ENCODE assay signal across 1 cellular context in the genomic region with DNA sequence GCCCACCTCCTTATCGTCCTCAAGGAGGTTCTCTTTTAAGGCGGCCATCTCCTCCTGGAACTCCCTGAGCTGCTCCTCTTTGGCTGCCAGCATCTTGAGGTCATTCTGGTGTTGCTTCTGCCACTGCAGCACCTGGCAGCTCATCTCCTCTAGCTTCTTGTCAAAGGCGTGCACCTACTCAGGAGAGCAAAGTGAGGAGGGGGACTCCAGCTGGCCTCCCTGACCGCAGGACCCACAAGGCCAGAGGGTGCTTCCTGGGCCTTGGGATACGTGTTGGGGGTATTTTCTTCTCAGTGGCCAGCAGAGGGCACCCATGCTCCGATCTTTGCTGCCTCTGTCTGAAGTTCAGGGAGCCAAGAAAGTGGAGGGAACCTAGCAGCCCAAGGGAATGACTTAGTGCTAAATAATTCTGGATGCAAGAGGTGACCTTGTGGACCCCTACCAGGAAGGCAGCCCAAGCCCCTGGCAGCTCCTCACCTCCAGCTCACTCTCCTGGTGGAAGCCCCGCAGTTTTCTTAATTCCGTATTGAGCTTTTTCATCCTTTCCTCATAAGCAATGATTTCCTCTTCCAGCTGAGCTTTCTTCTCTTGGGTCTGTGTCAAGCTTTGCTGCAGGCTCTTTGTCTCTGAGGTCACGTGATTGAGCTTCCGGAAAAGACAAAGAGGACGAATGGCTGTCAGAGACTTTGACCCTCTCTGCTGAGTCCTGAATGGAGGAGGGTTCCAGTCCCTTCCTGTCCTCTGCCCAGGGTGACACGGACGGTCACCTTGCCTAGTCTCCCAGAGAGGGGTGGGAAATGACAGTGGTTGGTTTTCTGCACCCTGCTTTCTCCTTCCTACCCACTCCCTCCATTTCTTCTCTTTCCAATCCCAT.
TF ChIP-seq lines count a peak whose summit lies in the region.

No MANE protein-coding gene starts in this region.

TF ChIP-seq in GM12878, 131 proteins besides CTCF, POLR2A, EP300 and RAD21 (continues in another document):
- TF ChIP-seq ZZZ3 (IDR thresholded peaks at IDR 0.05; ENCODE audit: control insufficient read depth, insufficient read length, low read depth) (no peak), FOXM1 (IDR thresholded peaks at IDR 0.05; ENCODE audit: low read depth, low read length) (no peak), MXI1 (IDR thresholded peaks at IDR 0.05; ENCODE audit: low read depth, low read length) (no peak), YY1 (IDR thresholded peaks at IDR 0.05; ENCODE audit: low read depth, low read length) (peak; percentile 23; the same call in 1 of the 2 replicates), STAT1 (conservative IDR thresholded peaks at IDR 0.05) (no peak), RFX5 (IDR thresholded peaks at IDR 0.05; ENCODE audit: low read depth, low read length) (no peak), MYB (IDR thresholded peaks at IDR 0.05; ENCODE audit: borderline replicate concordance, low read depth, low read length) (no peak), PAX8 (IDR thresholded peaks at IDR 0.05) (no peak), NR2F1 (conservative IDR thresholded peaks at IDR 0.05) (0 out of 2 replicates have a peak, but pooled peaks have one; percentile 14), FOS (IDR thresholded peaks at IDR 0.05; ENCODE audit: borderline replicate concordance, extremely low read depth, insufficient read length) (no peak), RUNX3 (IDR thresholded peaks at IDR 0.05; ENCODE audit: low read length) (peak; percentile 57), RBBP5 (conservative IDR thresholded peaks at IDR 0.05) (no peak), TCF3 (IDR thresholded peaks at IDR 0.05; ENCODE audit: borderline replicate concordance, insufficient read depth, low read depth, low read length) (no peak), EED (IDR thresholded peaks at IDR 0.05; ENCODE audit: low read depth) (0 out of 2 replicates have a peak, but pooled peaks have one; percentile 39), IKZF2 (IDR thresholded peaks at IDR 0.05) (0 out of 4 replicates have a peak, but pooled peaks of 1 of the 2 experiments have one; percentile 19), PML (IDR thresholded peaks at IDR 0.05; ENCODE audit: low read length) (no peak), ATF7 (IDR thresholded peaks at IDR 0.05; ENCODE audit: low read depth) (no peak), NFIC (IDR thresholded peaks at IDR 0.05; ENCODE audit: low read depth, low read length) (no peak), YBX1 (IDR thresholded peaks at IDR 0.05) (no peak), NRF1 (conservative IDR thresholded peaks at IDR 0.05; ENCODE audit: low read depth, low read length) (no peak), EGR1 (IDR thresholded peaks at IDR 0.05; ENCODE audit: borderline replicate concordance in 1 of 2, low read depth in 2 of 2, low read length in 2 of 2) (no peak), HDGF (IDR thresholded peaks at IDR 0.05) (0 out of 2 replicates have a peak, but pooled peaks have one; percentile 31), SP1 (IDR thresholded peaks at IDR 0.05; ENCODE audit: low read depth, low read length) (no peak), CHD2 (IDR thresholded peaks at IDR 0.05; ENCODE audit: borderline replicate concordance, low read depth, low read length) (no peak), RELA (IDR thresholded peaks at IDR 0.05; ENCODE audit: borderline replicate concordance, partially characterized antibody) (no peak), PAX5 (IDR thresholded peaks at IDR 0.05; ENCODE audit: borderline replicate concordance, low read depth, low read length) (no peak), ESRRA (IDR thresholded peaks at IDR 0.05; ENCODE audit: low read length) (no peak), POU2F2 (IDR thresholded peaks at IDR 0.05; ENCODE audit: borderline replicate concordance, low read depth, low read length) (no peak), SUPT20H (IDR thresholded peaks at IDR 0.05; ENCODE audit: borderline replicate concordance, control insufficient read depth, low read depth, low read length) (no peak), NBN (IDR thresholded peaks at IDR 0.05) (no peak), ZSCAN29 (IDR thresholded peaks at IDR 0.05) (no peak), BHLHE40 (IDR thresholded peaks at IDR 0.05; ENCODE audit: borderline replicate concordance in 1 of 2, low read depth in 2 of 2, low read length in 1 of 2) (0 out of 4 replicates have a peak, but pooled peaks of 1 of the 2 experiments have one; percentile 17), SMC3 (IDR thresholded peaks at IDR 0.05; ENCODE audit: borderline replicate concordance, low read length) (peak; percentile 83), TBL1XR1 (IDR thresholded peaks at IDR 0.05; ENCODE audit: low read depth, low read length) (no peak), KDM1A (IDR thresholded peaks at IDR 0.05; ENCODE audit: borderline replicate concordance) (no peak), CREB1 (IDR thresholded peaks at IDR 0.05; ENCODE audit: low read depth) (no peak)
- TF ChIP-seq, protein P1, sequence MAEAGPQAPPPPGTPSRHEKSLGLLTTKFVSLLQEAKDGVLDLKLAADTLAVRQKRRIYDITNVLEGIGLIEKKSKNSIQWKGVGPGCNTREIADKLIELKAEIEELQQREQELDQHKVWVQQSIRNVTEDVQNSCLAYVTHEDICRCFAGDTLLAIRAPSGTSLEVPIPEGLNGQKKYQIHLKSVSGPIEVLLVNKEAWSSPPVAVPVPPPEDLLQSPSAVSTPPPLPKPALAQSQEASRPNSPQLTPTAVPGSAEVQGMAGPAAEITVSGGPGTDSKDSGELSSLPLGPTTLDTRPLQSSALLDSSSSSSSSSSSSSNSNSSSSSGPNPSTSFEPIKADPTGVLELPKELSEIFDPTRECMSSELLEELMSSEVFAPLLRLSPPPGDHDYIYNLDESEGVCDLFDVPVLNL (IDR thresholded peaks at IDR 0.05; ENCODE audit: low read depth, low read length), result no peak
- TF ChIP-seq, protein P2, sequence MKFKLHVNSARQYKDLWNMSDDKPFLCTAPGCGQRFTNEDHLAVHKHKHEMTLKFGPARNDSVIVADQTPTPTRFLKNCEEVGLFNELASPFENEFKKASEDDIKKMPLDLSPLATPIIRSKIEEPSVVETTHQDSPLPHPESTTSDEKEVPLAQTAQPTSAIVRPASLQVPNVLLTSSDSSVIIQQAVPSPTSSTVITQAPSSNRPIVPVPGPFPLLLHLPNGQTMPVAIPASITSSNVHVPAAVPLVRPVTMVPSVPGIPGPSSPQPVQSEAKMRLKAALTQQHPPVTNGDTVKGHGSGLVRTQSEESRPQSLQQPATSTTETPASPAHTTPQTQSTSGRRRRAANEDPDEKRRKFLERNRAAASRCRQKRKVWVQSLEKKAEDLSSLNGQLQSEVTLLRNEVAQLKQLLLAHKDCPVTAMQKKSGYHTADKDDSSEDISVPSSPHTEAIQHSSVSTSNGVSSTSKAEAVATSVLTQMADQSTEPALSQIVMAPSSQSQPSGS (IDR thresholded peaks at IDR 0.05; ENCODE audit: low read length), result no peak
- TF ChIP-seq, protein P3, sequence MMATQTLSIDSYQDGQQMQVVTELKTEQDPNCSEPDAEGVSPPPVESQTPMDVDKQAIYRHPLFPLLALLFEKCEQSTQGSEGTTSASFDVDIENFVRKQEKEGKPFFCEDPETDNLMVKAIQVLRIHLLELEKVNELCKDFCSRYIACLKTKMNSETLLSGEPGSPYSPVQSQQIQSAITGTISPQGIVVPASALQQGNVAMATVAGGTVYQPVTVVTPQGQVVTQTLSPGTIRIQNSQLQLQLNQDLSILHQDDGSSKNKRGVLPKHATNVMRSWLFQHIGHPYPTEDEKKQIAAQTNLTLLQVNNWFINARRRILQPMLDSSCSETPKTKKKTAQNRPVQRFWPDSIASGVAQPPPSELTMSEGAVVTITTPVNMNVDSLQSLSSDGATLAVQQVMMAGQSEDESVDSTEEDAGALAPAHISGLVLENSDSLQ (IDR thresholded peaks at IDR 0.05), result no peak
- TF ChIP-seq, protein P4, sequence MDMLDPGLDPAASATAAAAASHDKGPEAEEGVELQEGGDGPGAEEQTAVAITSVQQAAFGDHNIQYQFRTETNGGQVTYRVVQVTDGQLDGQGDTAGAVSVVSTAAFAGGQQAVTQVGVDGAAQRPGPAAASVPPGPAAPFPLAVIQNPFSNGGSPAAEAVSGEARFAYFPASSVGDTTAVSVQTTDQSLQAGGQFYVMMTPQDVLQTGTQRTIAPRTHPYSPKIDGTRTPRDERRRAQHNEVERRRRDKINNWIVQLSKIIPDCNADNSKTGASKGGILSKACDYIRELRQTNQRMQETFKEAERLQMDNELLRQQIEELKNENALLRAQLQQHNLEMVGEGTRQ (IDR thresholded peaks at IDR 0.05; ENCODE audit: borderline replicate concordance, low read depth, low read length), result no peak
- TF ChIP-seq, protein P5, sequence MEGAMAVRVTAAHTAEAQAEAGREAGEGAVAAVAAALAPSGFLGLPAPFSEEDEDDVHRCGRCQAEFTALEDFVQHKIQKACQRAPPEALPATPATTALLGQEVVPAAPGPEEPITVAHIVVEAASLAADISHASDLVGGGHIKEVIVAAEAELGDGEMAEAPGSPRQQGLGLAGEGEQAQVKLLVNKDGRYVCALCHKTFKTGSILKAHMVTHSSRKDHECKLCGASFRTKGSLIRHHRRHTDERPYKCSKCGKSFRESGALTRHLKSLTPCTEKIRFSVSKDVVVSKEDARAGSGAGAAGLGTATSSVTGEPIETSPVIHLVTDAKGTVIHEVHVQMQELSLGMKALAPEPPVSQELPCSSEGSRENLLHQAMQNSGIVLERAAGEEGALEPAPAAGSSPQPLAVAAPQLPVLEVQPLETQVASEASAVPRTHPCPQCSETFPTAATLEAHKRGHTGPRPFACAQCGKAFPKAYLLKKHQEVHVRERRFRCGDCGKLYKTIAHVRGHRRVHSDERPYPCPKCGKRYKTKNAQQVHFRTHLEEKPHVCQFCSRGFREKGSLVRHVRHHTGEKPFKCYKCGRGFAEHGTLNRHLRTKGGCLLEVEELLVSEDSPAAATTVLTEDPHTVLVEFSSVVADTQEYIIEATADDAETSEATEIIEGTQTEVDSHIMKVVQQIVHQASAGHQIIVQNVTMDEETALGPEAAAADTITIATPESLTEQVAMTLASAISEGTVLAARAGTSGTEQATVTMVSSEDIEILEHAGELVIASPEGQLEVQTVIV (IDR thresholded peaks at IDR 0.05; ENCODE audit: borderline replicate concordance, partially characterized antibody), result no peak
- TF ChIP-seq, protein P6, sequence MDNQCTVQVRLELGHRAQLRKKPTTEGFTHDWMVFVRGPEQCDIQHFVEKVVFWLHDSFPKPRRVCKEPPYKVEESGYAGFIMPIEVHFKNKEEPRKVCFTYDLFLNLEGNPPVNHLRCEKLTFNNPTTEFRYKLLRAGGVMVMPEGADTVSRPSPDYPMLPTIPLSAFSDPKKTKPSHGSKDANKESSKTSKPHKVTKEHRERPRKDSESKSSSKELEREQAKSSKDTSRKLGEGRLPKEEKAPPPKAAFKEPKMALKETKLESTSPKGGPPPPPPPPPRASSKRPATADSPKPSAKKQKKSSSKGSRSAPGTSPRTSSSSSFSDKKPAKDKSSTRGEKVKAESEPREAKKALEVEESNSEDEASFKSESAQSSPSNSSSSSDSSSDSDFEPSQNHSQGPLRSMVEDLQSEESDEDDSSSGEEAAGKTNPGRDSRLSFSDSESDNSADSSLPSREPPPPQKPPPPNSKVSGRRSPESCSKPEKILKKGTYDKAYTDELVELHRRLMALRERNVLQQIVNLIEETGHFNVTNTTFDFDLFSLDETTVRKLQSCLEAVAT (IDR thresholded peaks at IDR 0.05), result no peak
- TF ChIP-seq, protein P7, sequence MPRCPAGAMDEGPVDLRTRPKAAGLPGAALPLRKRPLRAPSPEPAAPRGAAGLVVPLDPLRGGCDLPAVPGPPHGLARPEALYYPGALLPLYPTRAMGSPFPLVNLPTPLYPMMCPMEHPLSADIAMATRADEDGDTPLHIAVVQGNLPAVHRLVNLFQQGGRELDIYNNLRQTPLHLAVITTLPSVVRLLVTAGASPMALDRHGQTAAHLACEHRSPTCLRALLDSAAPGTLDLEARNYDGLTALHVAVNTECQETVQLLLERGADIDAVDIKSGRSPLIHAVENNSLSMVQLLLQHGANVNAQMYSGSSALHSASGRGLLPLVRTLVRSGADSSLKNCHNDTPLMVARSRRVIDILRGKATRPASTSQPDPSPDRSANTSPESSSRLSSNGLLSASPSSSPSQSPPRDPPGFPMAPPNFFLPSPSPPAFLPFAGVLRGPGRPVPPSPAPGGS (IDR thresholded peaks at IDR 0.05; ENCODE audit: borderline replicate concordance, insufficient read depth, low read depth, low read length, poor library complexity, severe bottlenecking), result no peak
- TF ChIP-seq, protein P8, sequence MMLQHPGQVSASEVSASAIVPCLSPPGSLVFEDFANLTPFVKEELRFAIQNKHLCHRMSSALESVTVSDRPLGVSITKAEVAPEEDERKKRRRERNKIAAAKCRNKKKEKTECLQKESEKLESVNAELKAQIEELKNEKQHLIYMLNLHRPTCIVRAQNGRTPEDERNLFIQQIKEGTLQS (IDR thresholded peaks at IDR 0.05; ENCODE audit: borderline replicate concordance, extremely low read depth, low read depth, low read length), result no peak
- TF ChIP-seq, protein P9, sequence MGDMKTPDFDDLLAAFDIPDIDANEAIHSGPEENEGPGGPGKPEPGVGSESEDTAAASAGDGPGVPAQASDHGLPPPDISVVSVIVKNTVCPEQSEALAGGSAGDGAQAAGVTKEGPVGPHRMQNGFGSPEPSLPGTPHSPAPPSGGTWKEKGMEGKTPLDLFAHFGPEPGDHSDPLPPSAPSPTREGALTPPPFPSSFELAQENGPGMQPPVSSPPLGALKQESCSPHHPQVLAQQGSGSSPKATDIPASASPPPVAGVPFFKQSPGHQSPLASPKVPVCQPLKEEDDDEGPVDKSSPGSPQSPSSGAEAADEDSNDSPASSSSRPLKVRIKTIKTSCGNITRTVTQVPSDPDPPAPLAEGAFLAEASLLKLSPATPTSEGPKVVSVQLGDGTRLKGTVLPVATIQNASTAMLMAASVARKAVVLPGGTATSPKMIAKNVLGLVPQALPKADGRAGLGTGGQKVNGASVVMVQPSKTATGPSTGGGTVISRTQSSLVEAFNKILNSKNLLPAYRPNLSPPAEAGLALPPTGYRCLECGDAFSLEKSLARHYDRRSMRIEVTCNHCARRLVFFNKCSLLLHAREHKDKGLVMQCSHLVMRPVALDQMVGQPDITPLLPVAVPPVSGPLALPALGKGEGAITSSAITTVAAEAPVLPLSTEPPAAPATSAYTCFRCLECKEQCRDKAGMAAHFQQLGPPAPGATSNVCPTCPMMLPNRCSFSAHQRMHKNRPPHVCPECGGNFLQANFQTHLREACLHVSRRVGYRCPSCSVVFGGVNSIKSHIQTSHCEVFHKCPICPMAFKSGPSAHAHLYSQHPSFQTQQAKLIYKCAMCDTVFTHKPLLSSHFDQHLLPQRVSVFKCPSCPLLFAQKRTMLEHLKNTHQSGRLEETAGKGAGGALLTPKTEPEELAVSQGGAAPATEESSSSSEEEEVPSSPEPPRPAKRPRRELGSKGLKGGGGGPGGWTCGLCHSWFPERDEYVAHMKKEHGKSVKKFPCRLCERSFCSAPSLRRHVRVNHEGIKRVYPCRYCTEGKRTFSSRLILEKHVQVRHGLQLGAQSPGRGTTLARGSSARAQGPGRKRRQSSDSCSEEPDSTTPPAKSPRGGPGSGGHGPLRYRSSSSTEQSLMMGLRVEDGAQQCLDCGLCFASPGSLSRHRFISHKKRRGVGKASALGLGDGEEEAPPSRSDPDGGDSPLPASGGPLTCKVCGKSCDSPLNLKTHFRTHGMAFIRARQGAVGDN (IDR thresholded peaks at IDR 0.05), result no peak
